Comparison of ENCODE assay signal across 17 cellular contexts in the genomic region with DNA sequence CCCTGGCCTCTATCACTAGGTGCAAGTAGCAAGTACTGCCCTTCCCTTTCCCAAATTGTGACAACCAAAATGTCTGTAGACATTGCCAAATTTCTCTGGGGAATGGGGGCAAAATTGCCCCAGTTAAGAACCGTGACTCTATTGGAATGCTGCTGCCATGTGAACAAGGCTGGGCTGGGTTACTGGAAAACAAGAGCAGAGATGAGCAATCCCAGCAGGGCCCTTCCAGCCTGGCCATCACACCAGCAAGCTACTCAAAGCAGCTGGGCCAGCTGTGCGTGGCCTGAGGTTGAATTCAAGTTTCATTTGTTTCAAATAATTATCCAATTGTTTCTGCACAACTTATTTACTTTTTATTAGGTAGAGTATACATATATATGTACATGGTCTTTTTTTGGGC.
DNase-seq lines count a peak whose midpoint lies in the region; ATAC-seq and TF ChIP-seq lines count a peak whose summit lies in the region.
"Had no signal": no experiment of that assay in that cellular context is flagged by ENCODE, and none has a peak within 500 bp of the region (broad histone marks: within the 10 kb centered on the region; RNA-seq: fewer than 3 reads in every experiment).

No MANE protein-coding gene starts in this region.

- H3K36me3 Mint-ChIP-seq in WTC11 (no peaks in the 10 kb centered on the region), endodermal cell (ENCODE audit: low read depth) (no peaks in the 10 kb centered on the region)

- H3K4me3 Mint-ChIP-seq in WTC11 (no peak overlapping the region), endodermal cell (no peak overlapping the region)
- H3K4me3 Mint-ChIP-seq: CD4-positive, alpha-beta T cell had no signal

- CTCF ChIA-PET in WTC11 (lab: Charles Lee) = interaction anchor here (0.8 to 1.4 kb wide), 2 partner anchors 11 to 12 kb away, joined by 3 to 6 read pairs; no protein-coding TSS in a partner anchor

- H3K27me3 Mint-ChIP-seq in WTC11 (ENCODE audit: low read depth) (no peaks in the 10 kb centered on the region), endodermal cell (ENCODE audit: insufficient read depth) (no peaks in the 10 kb centered on the region)
- H3K27me3 Mint-ChIP-seq: CD4-positive, alpha-beta T cell had no signal

- peak overlapping the region; percentile 30 for H4K12ac ChIP-seq in trophoblast cell (ENCODE audit: low read depth, low read length)

- H2BK120ac ChIP-seq in trophoblast cell (ENCODE audit: insufficient read depth, low read length, poor library complexity) = peak overlapping the region; percentile 38

- TF ChIP-seq CTCF in WTC11 (IDR thresholded peaks at IDR 0.05) (no peak), endodermal cell (conservative IDR thresholded peaks at IDR 0.05) (no peak)

- H3K4me1 Mint-ChIP-seq in WTC11 (peaks cover 13% of the 10 kb centered on the region), endodermal cell (peaks cover 10% of the 10 kb centered on the region)

- H3K9me3 ChIP-seq in endodermal cell (ENCODE audit: control insufficient read depth, low read length) (peaks cover 9% of the 10 kb centered on the region), trophoblast cell (ENCODE audit: insufficient read depth, low read depth, low read length) (no peaks in the 10 kb centered on the region)

- no peak overlapping the region for H3K4ac ChIP-seq in trophoblast cell (ENCODE audit: low read depth, low read length)

- H3K4me1 ChIP-seq in endodermal cell (ENCODE audit: control insufficient read depth, insufficient read depth, low read length) (no peaks in the 10 kb centered on the region), trophoblast cell (ENCODE audit: control insufficient read depth in 1 of 2, insufficient read depth in 2 of 2, low read length in 2 of 2) (peaks cover 9% of the 10 kb centered on the region in 2 experiments)
- H3K4me1 ChIP-seq: A549, Caco-2 had no signal

- ATAC-seq in WTC11 (0 out of 2 replicates have a peak, but pooled peaks have one; percentile 20), HG03520 (IDR thresholded peaks at IDR 0.05; ENCODE audit: unreplicated experiment) (no peak)
- ATAC-seq: A549 had no signal

- H3K4me3 ChIP-seq in endodermal cell (ENCODE audit: low read length) = no peak overlapping the region
- no peak overlapping the region for H3K4me3 ChIP-seq in trophoblast cell (ENCODE audit: low read depth, low read length)
- H3K4me3 ChIP-seq: A549 had no signal

- no peak overlapping the region for H2AFZ ChIP-seq in trophoblast cell (ENCODE audit: insufficient read depth, low read length, poor library complexity)

- H3K27ac ChIP-seq in endodermal cell (ENCODE audit: low read depth, low read length) = peak overlapping the region; percentile 53
- H3K27ac ChIP-seq in trophoblast cell (ENCODE audit: low read depth, low read length) = no peak overlapping the region
- H3K27ac ChIP-seq: 22Rv1, A549, C4-2B had no signal

- H3K79me1 ChIP-seq in trophoblast cell (ENCODE audit: low read length) = peaks cover 8% of the 10 kb centered on the region

- no peak overlapping the region for H3K4me2 ChIP-seq in trophoblast cell (ENCODE audit: low read length)
- H3K4me2 ChIP-seq: A549 had no signal

- H2AK5ac ChIP-seq in trophoblast cell (ENCODE audit: low read length) = peak overlapping the region; percentile 69

- H3K18ac ChIP-seq in trophoblast cell (ENCODE audit: low read length) = peak overlapping the region; percentile 71

- H3K27me3 ChIP-seq in endodermal cell (ENCODE audit: control insufficient read depth, insufficient read depth, low read length, poor library complexity, severe bottlenecking) (no peaks in the 10 kb centered on the region), trophoblast cell (ENCODE audit: insufficient read depth, low read length) (no peaks in the 10 kb centered on the region)

- H3K14ac ChIP-seq in trophoblast cell (ENCODE audit: low read length) = peak overlapping the region; percentile 29

- H3K9ac ChIP-seq in endodermal cell (ENCODE audit: extremely low read depth, low read length, poor library complexity, severe bottlenecking) (no peak overlapping the region), trophoblast cell (ENCODE audit: low read length) (no peak overlapping the region)

- H3K9me3 Mint-ChIP-seq in WTC11 (peaks cover 20% of the 10 kb centered on the region), endodermal cell (peaks cover 19% of the 10 kb centered on the region)

- H3K36me3 ChIP-seq in endodermal cell (ENCODE audit: control insufficient read depth, insufficient read depth, low read length) (no peaks in the 10 kb centered on the region), trophoblast cell (ENCODE audit: control insufficient read depth in 1 of 2, insufficient read depth in 2 of 2, low read length in 2 of 2) (no peaks in the 10 kb centered on the region)

- no peak overlapping the region for H4K91ac ChIP-seq in trophoblast cell (ENCODE audit: low read depth, low read length)

- peak overlapping the region; percentile 82 for H4K8ac ChIP-seq in trophoblast cell (ENCODE audit: low read depth, low read length)

- peaks cover 3% of the 10 kb centered on the region for H3K79me2 ChIP-seq in trophoblast cell (ENCODE audit: control insufficient read depth, insufficient read depth, low read length, poor library complexity)

- 50 to 76% methylated on average over 1 to 2 of the region's 2 CpGs for WGBS in endodermal cell (ENCODE audit: insufficient coverage in 1 of 2, insufficient read length in 1 of 2), 2 experiments
- no CpG with 5 or more reads among the region's 2 CpGs for WGBS in trophoblast cell (ENCODE audit: extremely low coverage, insufficient coverage, insufficient read length)

- peak; percentile 53 for DNase-seq in ELF-1 (ENCODE audit: low read depth, low spot score)
- DNase-seq in WTC11 (ENCODE audit: low spot score) = no peak
- no peak for DNase-seq in endodermal cell
- no peak for DNase-seq in trophoblast cell
- DNase-seq in NCI-H526 (lab: John Stamatoyannopoulos, UW) = no peak
- DNase-seq in D341Med (ENCODE audit: low spot score) = no peak
- DNase-seq: AML-193; Caco-2; CD4-positive, alpha-beta T cell; DMS153; DMS79; GF-D8; HCEC 1CT had no signal

- H3K27ac Mint-ChIP-seq in WTC11 (no peak overlapping the region), endodermal cell (no peak overlapping the region)
- H3K27ac Mint-ChIP-seq: CD4-positive, alpha-beta T cell had no signal

- H3K23ac ChIP-seq in trophoblast cell (ENCODE audit: low read length) = no peak overlapping the region

- H2BK12ac ChIP-seq in trophoblast cell (ENCODE audit: low read length) = peak overlapping the region; percentile 97

- POLR2A ChIA-PET in WTC11 (lab: Charles Lee) = no interaction called here

- H2BK5ac ChIP-seq in trophoblast cell (ENCODE audit: low read depth, low read length, poor library complexity) = no peak overlapping the region

TF ChIP-seq in WTC11, 78 proteins besides CTCF, POLR2A, EP300 and RAD21:
- TF ChIP-seq ZNF219 (CRISPR knock-in tag; IDR thresholded peaks at IDR 0.05; ENCODE audit: borderline replicate concordance) (no peak), NR1H2 (CRISPR knock-in tag; IDR thresholded peaks at IDR 0.05) (no peak), TEAD4 (CRISPR knock-in tag; IDR thresholded peaks at IDR 0.05) (no peak), NR3C1 (CRISPR knock-in tag; conservative IDR thresholded peaks at IDR 0.05; ENCODE audit: low read depth) (no peak)
- TF ChIP-seq, protein P1, sequence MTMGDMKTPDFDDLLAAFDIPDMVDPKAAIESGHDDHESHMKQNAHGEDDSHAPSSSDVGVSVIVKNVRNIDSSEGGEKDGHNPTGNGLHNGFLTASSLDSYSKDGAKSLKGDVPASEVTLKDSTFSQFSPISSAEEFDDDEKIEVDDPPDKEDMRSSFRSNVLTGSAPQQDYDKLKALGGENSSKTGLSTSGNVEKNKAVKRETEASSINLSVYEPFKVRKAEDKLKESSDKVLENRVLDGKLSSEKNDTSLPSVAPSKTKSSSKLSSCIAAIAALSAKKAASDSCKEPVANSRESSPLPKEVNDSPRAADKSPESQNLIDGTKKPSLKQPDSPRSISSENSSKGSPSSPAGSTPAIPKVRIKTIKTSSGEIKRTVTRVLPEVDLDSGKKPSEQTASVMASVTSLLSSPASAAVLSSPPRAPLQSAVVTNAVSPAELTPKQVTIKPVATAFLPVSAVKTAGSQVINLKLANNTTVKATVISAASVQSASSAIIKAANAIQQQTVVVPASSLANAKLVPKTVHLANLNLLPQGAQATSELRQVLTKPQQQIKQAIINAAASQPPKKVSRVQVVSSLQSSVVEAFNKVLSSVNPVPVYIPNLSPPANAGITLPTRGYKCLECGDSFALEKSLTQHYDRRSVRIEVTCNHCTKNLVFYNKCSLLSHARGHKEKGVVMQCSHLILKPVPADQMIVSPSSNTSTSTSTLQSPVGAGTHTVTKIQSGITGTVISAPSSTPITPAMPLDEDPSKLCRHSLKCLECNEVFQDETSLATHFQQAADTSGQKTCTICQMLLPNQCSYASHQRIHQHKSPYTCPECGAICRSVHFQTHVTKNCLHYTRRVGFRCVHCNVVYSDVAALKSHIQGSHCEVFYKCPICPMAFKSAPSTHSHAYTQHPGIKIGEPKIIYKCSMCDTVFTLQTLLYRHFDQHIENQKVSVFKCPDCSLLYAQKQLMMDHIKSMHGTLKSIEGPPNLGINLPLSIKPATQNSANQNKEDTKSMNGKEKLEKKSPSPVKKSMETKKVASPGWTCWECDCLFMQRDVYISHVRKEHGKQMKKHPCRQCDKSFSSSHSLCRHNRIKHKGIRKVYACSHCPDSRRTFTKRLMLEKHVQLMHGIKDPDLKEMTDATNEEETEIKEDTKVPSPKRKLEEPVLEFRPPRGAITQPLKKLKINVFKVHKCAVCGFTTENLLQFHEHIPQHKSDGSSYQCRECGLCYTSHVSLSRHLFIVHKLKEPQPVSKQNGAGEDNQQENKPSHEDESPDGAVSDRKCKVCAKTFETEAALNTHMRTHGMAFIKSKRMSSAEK (CRISPR knock-in tag; IDR thresholded peaks at IDR 0.05; ENCODE audit: borderline replicate concordance) = no peak
- TF ChIP-seq, protein P2, sequence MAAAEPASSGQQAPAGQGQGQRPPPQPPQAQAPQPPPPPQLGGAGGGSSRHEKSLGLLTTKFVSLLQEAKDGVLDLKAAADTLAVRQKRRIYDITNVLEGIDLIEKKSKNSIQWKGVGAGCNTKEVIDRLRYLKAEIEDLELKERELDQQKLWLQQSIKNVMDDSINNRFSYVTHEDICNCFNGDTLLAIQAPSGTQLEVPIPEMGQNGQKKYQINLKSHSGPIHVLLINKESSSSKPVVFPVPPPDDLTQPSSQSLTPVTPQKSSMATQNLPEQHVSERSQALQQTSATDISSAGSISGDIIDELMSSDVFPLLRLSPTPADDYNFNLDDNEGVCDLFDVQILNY (CRISPR knock-in tag; IDR thresholded peaks at IDR 0.05) = no peak
- TF ChIP-seq, protein P3, sequence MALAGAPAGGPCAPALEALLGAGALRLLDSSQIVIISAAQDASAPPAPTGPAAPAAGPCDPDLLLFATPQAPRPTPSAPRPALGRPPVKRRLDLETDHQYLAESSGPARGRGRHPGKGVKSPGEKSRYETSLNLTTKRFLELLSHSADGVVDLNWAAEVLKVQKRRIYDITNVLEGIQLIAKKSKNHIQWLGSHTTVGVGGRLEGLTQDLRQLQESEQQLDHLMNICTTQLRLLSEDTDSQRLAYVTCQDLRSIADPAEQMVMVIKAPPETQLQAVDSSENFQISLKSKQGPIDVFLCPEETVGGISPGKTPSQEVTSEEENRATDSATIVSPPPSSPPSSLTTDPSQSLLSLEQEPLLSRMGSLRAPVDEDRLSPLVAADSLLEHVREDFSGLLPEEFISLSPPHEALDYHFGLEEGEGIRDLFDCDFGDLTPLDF (CRISPR knock-in tag; IDR thresholded peaks at IDR 0.05) = no peak
